11 cellular contexts compared by ENCODE assay signal in genomic region chrX:132266583-132267355, GRCh38. TPM values are rescaled to one million over a fixed set of nuclear protein-coding genes. Genes with fewer than 3 reads are reported as not detected.
DNase-seq lines count a peak whose midpoint lies in the region; ATAC-seq, FAIRE-seq and TF ChIP-seq lines count a peak whose summit lies in the region.
"Had no signal": no experiment of that assay in that cellular context is flagged by ENCODE, and none has a peak within 500 bp of the region (broad histone marks: within the 10 kb centered on the region; RNA-seq: fewer than 3 reads in every experiment).

No MANE protein-coding gene starts in this region.

- no peak overlapping the region for H3K4me3 Mint-ChIP-seq in activated naive CD8-positive, alpha-beta T cell treated with anti-CD3 and anti-CD28 coated beads for 36 hours

- FAIRE-seq in GM12891 (lab: Jason Lieb, UNC) = peak; percentile 61

- H3K9me3 Mint-ChIP-seq in activated naive CD8-positive, alpha-beta T cell treated with anti-CD3 and anti-CD28 coated beads for 36 hours = peaks cover 2% of the 10 kb centered on the region

- H3K27me3 Mint-ChIP-seq in activated naive CD8-positive, alpha-beta T cell treated with anti-CD3 and anti-CD28 coated beads for 36 hours = no peaks in the 10 kb centered on the region

- peaks cover 3% of the 10 kb centered on the region for H3K36me3 Mint-ChIP-seq in activated naive CD8-positive, alpha-beta T cell treated with anti-CD3 and anti-CD28 coated beads for 36 hours

- no peak for TF ChIP-seq POLR2A in GM12891 (IDR thresholded peaks at IDR 0.05; ENCODE audit: low read depth, low read length)

- ATAC-seq in GM21360 (IDR thresholded peaks at IDR 0.05; ENCODE audit: unreplicated experiment) = peak; percentile 83
- no peak for ATAC-seq in HG03045 (IDR thresholded peaks at IDR 0.05; ENCODE audit: unreplicated experiment)

- no peak for DNase-seq in GM12891 (ENCODE audit: insufficient read length, low spot score)
- DNase-seq in activated naive CD8-positive, alpha-beta T cell treated with anti-CD3 and anti-CD28 coated beads for 36 hours = peak; percentile 24
- peak; percentile 4 for DNase-seq in non-pigmented ciliary epithelial cell (ENCODE audit: low read depth)
- no peak for DNase-seq in HK-2 (ENCODE audit: unreplicated experiment)
- DNase-seq in NCI-H187 (lab: John Stamatoyannopoulos, UW) = no peak
- DNase-seq: Calu3, mesendoderm, NCI-H2227 treated with DMSO at 0.1 percent for 48 hours, Peyer's patch had no signal

- H3K27ac Mint-ChIP-seq in activated naive CD8-positive, alpha-beta T cell treated with anti-CD3 and anti-CD28 coated beads for 36 hours = peak overlapping the region; percentile 56

- H3K4me1 Mint-ChIP-seq in activated naive CD8-positive, alpha-beta T cell treated with anti-CD3 and anti-CD28 coated beads for 36 hours = peaks cover 16% of the 10 kb centered on the region

TF ChIP-seq in GM12891, 5 proteins besides CTCF, POLR2A, EP300 and RAD21:
- TF ChIP-seq SPI1 (IDR thresholded peaks at IDR 0.05; ENCODE audit: low read depth, low read length) = no peak
- no peak for TF ChIP-seq POU2F2 (IDR thresholded peaks at IDR 0.05; ENCODE audit: low read depth, low read length)
- TF ChIP-seq PAX5 (IDR thresholded peaks at IDR 0.05; ENCODE audit: insufficient read depth, low read length, severe bottlenecking) = no peak
- TF ChIP-seq POLR2AphosphoS5 (IDR thresholded peaks at IDR 0.05; ENCODE audit: low read depth, low read length) = no peak
- no peak for TF ChIP-seq TAF1 (IDR thresholded peaks at IDR 0.05; ENCODE audit: low read depth, low read length)

RNA-seq across cellular contexts. Expression of gene RAP2C, which starts 47.5 kb away (rescaled TPM):
- polyA plus RNA-seq in GM12891 (2012; ENCODE audit: low read depth, missing spikeins) = 20.6 TPM
- 10 to 100 TPM; 30.6 to 34.5 TPM for total RNA-seq in activated naive CD8-positive, alpha-beta T cell treated with anti-CD3 and anti-CD28 coated beads for 36 hours

Comparison
In these comparisons a context has a peak if more than half of its experiments do, and no peak if none do; other contexts are left out.
1. DNase-seq: peak in activated naive CD8-positive, alpha-beta T cell treated with anti-CD3 and anti-CD28 coated beads for 36 hours (single experiment) and non-pigmented ciliary epithelial cell (single experiment); none in GM12891 (single experiment), HK-2 (single experiment) and NCI-H187 (0 of 2).